ENCODE assay signal across 1 cellular context in the genomic region with DNA sequence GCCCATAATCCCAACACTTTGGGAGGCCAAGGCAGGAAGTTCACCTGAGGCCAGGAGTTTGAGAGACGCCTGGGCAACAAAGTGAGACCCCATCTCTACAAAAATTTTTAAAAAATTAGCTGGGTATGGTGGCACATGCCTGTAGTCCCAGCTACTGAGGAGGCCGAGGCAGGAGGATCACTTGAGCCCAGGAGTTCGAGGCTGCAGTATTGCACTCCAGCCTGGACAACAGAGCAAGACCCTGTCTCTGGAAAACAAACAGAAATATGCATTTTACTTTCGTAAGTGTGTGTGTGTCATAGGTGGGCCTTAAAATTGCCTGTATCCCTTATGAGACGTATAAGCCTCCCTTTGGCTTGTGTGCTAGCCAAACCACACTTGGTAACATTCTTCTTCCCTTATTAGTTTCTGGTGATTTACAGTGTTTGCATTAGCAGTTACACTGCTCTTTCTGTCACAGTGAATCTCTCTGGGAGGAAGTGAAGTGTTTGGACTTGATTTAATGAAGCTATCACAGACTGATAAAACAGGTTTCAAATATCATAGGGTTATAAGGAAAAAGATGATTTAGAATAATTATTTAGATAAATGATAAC.
TF ChIP-seq lines count a peak whose summit lies in the region.

No MANE protein-coding gene starts in this region.

TF ChIP-seq in HepG2, 621 proteins besides CTCF, POLR2A, EP300 and RAD21:
- TF ChIP-seq ZMYM3 (CRISPR knock-in tag; IDR thresholded peaks at IDR 0.05) (0 out of 2 replicates have a peak, but pooled peaks have one; percentile 22), ZNF34 (CRISPR knock-in tag; IDR thresholded peaks at IDR 0.05; ENCODE audit: borderline replicate concordance) (no peak), MED13 (CRISPR knock-in tag; IDR thresholded peaks at IDR 0.05) (no peak), ZNF121 (CRISPR knock-in tag; IDR thresholded peaks at IDR 0.05) (peak; percentile 82), SYNCRIP (IDR thresholded peaks at IDR 0.05; ENCODE audit: insufficient read depth, low read depth, low read length) (no peak), RFXAP (CRISPR knock-in tag; IDR thresholded peaks at IDR 0.05; ENCODE audit: borderline replicate concordance) (no peak)
- TF ChIP-seq, protein P1, sequence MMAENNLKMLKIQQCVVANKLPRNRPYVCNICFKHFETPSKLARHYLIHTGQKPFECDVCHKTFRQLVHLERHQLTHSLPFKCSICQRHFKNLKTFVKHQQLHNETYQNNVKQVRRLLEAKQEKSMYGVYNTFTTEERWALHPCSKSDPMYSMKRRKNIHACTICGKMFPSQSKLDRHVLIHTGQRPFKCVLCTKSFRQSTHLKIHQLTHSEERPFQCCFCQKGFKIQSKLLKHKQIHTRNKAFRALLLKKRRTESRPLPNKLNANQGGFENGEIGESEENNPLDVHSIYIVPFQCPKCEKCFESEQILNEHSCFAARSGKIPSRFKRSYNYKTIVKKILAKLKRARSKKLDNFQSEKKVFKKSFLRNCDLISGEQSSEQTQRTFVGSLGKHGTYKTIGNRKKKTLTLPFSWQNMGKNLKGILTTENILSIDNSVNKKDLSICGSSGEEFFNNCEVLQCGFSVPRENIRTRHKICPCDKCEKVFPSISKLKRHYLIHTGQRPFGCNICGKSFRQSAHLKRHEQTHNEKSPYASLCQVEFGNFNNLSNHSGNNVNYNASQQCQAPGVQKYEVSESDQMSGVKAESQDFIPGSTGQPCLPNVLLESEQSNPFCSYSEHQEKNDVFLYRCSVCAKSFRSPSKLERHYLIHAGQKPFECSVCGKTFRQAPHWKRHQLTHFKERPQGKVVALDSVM (CRISPR knock-in tag; IDR thresholded peaks at IDR 0.05) = peak; percentile 80
